1 cellular context compared by ENCODE assay signal in the genomic region with DNA sequence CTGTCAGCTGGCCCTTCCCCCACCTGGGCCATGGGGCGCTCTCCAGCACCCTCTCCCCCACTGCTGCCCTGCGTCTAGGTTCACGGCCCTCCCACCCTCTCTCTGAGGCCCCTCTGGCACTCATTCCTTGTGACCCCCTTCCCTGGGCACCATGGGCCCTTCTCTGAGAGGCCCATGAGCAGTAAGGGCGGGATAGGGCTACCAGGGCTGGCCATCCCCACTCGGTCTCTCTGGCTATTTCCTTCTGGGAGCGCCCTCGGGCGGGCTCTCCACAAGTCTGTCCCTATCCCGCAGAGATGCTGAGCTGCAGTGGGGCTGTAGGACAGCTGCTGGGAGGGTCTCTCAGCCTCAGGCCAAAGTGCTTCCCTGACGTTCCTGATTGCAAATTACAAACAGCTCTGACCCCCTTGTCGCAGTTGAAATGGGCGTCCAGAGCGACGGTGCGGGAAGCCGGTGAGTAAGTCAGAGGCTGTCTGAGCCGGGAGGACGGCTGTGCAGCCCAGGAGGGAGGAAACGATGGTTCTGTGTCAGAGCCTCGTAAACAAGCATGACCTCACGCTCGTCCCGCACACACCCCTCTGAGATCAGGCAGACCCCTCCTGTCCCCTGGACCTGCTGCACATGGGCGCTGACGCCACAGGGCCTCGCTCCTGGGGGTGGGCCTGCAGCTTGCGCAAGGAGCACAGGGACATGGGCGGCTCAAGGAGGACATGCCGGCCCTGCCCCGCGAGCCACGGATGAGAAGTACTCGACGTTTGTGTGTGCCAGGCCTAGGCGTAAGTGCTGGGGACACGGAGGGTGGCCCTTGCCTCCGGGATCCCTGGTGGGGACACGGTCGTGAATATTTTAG.
TF ChIP-seq lines count a peak whose summit lies in the region.

No MANE protein-coding gene starts in this region.

TF ChIP-seq in SK-N-SH treated with all-trans-retinoic acid at 6 μM for 48 hours, 23 proteins besides CTCF, POLR2A, EP300 and RAD21 (continued from another document):
- TF ChIP-seq, protein P1, sequence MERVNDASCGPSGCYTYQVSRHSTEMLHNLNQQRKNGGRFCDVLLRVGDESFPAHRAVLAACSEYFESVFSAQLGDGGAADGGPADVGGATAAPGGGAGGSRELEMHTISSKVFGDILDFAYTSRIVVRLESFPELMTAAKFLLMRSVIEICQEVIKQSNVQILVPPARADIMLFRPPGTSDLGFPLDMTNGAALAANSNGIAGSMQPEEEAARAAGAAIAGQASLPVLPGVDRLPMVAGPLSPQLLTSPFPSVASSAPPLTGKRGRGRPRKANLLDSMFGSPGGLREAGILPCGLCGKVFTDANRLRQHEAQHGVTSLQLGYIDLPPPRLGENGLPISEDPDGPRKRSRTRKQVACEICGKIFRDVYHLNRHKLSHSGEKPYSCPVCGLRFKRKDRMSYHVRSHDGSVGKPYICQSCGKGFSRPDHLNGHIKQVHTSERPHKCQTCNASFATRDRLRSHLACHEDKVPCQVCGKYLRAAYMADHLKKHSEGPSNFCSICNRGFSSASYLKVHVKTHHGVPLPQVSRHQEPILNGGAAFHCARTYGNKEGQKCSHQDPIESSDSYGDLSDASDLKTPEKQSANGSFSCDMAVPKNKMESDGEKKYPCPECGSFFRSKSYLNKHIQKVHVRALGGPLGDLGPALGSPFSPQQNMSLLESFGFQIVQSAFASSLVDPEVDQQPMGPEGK (CRISPR knock-in tag; IDR thresholded peaks at IDR 0.05; ENCODE audit: borderline replicate concordance), result no peak
- TF ChIP-seq, protein P2, sequence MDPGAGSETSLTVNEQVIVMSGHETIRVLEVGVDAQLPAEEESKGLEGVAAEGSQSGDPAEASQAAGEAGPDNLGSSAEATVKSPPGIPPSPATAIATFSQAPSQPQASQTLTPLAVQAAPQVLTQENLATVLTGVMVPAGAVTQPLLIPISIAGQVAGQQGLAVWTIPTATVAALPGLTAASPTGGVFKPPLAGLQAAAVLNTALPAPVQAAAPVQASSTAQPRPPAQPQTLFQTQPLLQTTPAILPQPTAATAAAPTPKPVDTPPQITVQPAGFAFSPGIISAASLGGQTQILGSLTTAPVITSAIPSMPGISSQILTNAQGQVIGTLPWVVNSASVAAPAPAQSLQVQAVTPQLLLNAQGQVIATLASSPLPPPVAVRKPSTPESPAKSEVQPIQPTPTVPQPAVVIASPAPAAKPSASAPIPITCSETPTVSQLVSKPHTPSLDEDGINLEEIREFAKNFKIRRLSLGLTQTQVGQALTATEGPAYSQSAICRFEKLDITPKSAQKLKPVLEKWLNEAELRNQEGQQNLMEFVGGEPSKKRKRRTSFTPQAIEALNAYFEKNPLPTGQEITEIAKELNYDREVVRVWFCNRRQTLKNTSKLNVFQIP (CRISPR knock-in tag; IDR thresholded peaks at IDR 0.05; ENCODE audit: borderline replicate concordance, low read depth), result no peak
- TF ChIP-seq RARB (CRISPR knock-in tag; IDR thresholded peaks at IDR 0.05), result no peak
- no peak for TF ChIP-seq ESRRG (CRISPR knock-in tag; IDR thresholded peaks at IDR 0.05)
